In the genomic region with DNA sequence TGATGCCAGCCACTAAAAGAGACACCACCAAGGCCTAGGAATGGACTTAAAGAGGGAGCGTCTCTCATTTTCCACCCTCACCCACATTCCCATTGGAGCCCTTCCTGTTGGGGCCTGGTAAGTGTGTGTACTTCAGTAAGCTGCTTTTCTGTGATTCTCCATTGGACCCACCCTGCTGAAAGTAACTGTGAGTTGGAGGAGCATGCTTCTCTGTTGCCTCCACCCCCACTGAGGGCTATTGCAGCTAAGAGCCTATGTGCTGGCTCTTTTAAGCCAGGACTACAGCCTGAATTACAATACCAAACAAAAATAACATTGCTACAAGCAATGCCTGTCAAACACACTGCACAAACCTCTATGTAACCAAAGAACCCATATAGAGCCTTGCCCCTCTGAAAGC, we compare ENCODE assay signal across 18 cellular contexts.
DNase-seq lines count a peak whose midpoint lies in the region; ATAC-seq lines count a peak whose summit lies in the region.
"Had no signal": no experiment of that assay in that cellular context is flagged by ENCODE, and none has a peak within 500 bp of the region (broad histone marks: within the 10 kb centered on the region; RNA-seq: fewer than 3 reads in every experiment).

No MANE protein-coding gene starts in this region.

- H3K4me3 Mint-ChIP-seq in CD4-positive, alpha-beta memory T cell = peak overlapping the region in 7 of 8 donors; percentile 33 to 77 (median 73)
- peak overlapping the region; percentile 59 for H3K4me3 Mint-ChIP-seq in activated T-helper 17 cell treated with anti-CD3 and anti-CD28 coated beads, Interleukin-2, amount 50 U/mL, for 72 hours
- H3K4me3 Mint-ChIP-seq: stimulated activated memory B cell treated with anti-CD40 and anti-IgM and Interleukin-4, amounts not matched to agents 10 μg/mL and 1 μg/mL and 100 μg/mL, for 72 hours; type B pancreatic cell had no signal

- H3K27ac ChIP-seq in CD4-positive, alpha-beta memory T cell (ENCODE audit: low read depth, low read length) = no peak overlapping the region
- H3K27ac ChIP-seq in caudate nucleus (ENCODE audit: low read depth, low read length) = no peak overlapping the region
- H3K27ac ChIP-seq: colonic mucosa, epithelial cell of prostate, skin epidermis had no signal

- CTCF ChIA-PET in CD4-positive, alpha-beta memory T cell (lab: Charles Lee; ENCODE audit: partially characterized antibody) = no interaction called here

- POLR2A ChIA-PET in CD4-positive, alpha-beta memory T cell (lab: Charles Lee; ENCODE audit: partially characterized antibody) = interaction anchor here (1.2 kb wide), 1 partner anchor 41 kb away, joined by 4 read pairs; no protein-coding TSS in a partner anchor

- ATAC-seq in GM19023 (IDR thresholded peaks at IDR 0.05; ENCODE audit: unreplicated experiment) = peak; percentile 16
- peak; percentile 30 for ATAC-seq in HG02885 (IDR thresholded peaks at IDR 0.05; ENCODE audit: poor library complexity, unreplicated experiment)
- no peak for ATAC-seq in activated T-helper 17 cell treated with anti-CD3 and anti-CD28 coated beads, Interleukin-2, amount 50 U/mL, for 72 hours (replicated peaks)
- ATAC-seq in GM18861 (IDR thresholded peaks at IDR 0.05; ENCODE audit: unreplicated experiment) = no peak
- ATAC-seq: stimulated activated memory B cell treated with anti-CD40 and anti-IgM and Interleukin-4, amounts not matched to agents 10 μg/mL and 1 μg/mL and 100 μg/mL, for 72 hours had no signal

- peaks cover 10% of the 10 kb centered on the region for H3K4me1 ChIP-seq in CD4-positive, alpha-beta memory T cell (ENCODE audit: insufficient read depth, low read length)
- H3K4me1 ChIP-seq: colonic mucosa had no signal

- no peaks in the 10 kb centered on the region for H3K27me3 Mint-ChIP-seq in CD4-positive, alpha-beta memory T cell
- H3K27me3 Mint-ChIP-seq in activated T-helper 17 cell treated with anti-CD3 and anti-CD28 coated beads, Interleukin-2, amount 50 U/mL, for 72 hours = no peaks in the 10 kb centered on the region
- H3K27me3 Mint-ChIP-seq: stimulated activated memory B cell treated with anti-CD40 and anti-IgM and Interleukin-4, amounts not matched to agents 10 μg/mL and 1 μg/mL and 100 μg/mL, for 72 hours; type B pancreatic cell had no signal

- peak overlapping the region; percentile 7 to 83 (median 64) for H3K27ac Mint-ChIP-seq in CD4-positive, alpha-beta memory T cell
- peak overlapping the region; percentile 25 for H3K27ac Mint-ChIP-seq in activated T-helper 17 cell treated with anti-CD3 and anti-CD28 coated beads, Interleukin-2, amount 50 U/mL, for 72 hours
- H3K27ac Mint-ChIP-seq: stimulated activated memory B cell treated with anti-CD40 and anti-IgM and Interleukin-4, amounts not matched to agents 10 μg/mL and 1 μg/mL and 100 μg/mL, for 72 hours; type B pancreatic cell had no signal

- peaks cover 4 to 11% (median 7%) of the 10 kb centered on the region in 8 donors for H3K9me3 Mint-ChIP-seq in CD4-positive, alpha-beta memory T cell
- H3K9me3 Mint-ChIP-seq in activated T-helper 17 cell treated with anti-CD3 and anti-CD28 coated beads, Interleukin-2, amount 50 U/mL, for 72 hours = no peaks in the 10 kb centered on the region
- H3K9me3 Mint-ChIP-seq: type B pancreatic cell had no signal

- no peaks in the 10 kb centered on the region for H3K9me3 ChIP-seq in CD4-positive, alpha-beta memory T cell (ENCODE audit: control insufficient read depth in 1 of 2, low read length in 2 of 2)
- H3K9me3 ChIP-seq: colonic mucosa had no signal

- H3K4me3 ChIP-seq in CD4-positive, alpha-beta memory T cell (ENCODE audit: low read length in 2 of 2) = no peak overlapping the region
- H3K4me3 ChIP-seq: colonic mucosa, skin epidermis had no signal

- H3K36me3 ChIP-seq in CD4-positive, alpha-beta memory T cell (ENCODE audit: insufficient read depth, low read length) = no peaks in the 10 kb centered on the region
- H3K36me3 ChIP-seq: colonic mucosa had no signal

- no peak for DNase-seq in CD4-positive, alpha-beta memory T cell
- DNase-seq in SW480 (ENCODE audit: low spot score) (no peak), 8988T (no peak), caudate nucleus (lab: John Stamatoyannopoulos, UW) (no peak)
- DNase-seq: activated T-cell treated with anti-CD3 and anti-CD28 coated beads, Interleukin-2, amount 50 U/mL, for 72 hours; anterior cingulate cortex; colonic mucosa; kidney glomerular epithelial cell; NCI-H1048; NCI-H82 had no signal

- H3K27me3 ChIP-seq in CD4-positive, alpha-beta memory T cell (ENCODE audit: insufficient read depth, low read length) = no peaks in the 10 kb centered on the region
- H3K27me3 ChIP-seq: colonic mucosa had no signal

- H3K36me3 Mint-ChIP-seq in CD4-positive, alpha-beta memory T cell = peaks cover 3 to 19% of the 10 kb centered on the region in 2 donors
- no peaks in the 10 kb centered on the region for H3K36me3 Mint-ChIP-seq in activated T-helper 17 cell treated with anti-CD3 and anti-CD28 coated beads, Interleukin-2, amount 50 U/mL, for 72 hours (ENCODE audit: low read depth)
- H3K36me3 Mint-ChIP-seq: stimulated activated memory B cell treated with anti-CD40 and anti-IgM and Interleukin-4, amounts not matched to agents 10 μg/mL and 1 μg/mL and 100 μg/mL, for 72 hours; type B pancreatic cell had no signal

- intact Hi-C loops in CD4-positive, alpha-beta memory T cell (cut with micrococcal nuclease) = no loop called here

- peaks cover 13 to 43% (median 27%) of the 10 kb centered on the region in 4 donors for H3K4me1 Mint-ChIP-seq in CD4-positive, alpha-beta memory T cell
- H3K4me1 Mint-ChIP-seq in activated T-helper 17 cell treated with anti-CD3 and anti-CD28 coated beads, Interleukin-2, amount 50 U/mL, for 72 hours = peaks cover 16% of the 10 kb centered on the region

Comparison
In these comparisons a context has a peak if more than half of its experiments do, and no peak if none do; other contexts are left out.
1. ATAC-seq: peak in GM19023 (single experiment) and HG02885 (single experiment); none in activated T-helper 17 cell treated with anti-CD3 and anti-CD28 coated beads, Interleukin-2, amount 50 U/mL, for 72 hours (single experiment) and GM18861 (single experiment).